In the genomic region with DNA sequence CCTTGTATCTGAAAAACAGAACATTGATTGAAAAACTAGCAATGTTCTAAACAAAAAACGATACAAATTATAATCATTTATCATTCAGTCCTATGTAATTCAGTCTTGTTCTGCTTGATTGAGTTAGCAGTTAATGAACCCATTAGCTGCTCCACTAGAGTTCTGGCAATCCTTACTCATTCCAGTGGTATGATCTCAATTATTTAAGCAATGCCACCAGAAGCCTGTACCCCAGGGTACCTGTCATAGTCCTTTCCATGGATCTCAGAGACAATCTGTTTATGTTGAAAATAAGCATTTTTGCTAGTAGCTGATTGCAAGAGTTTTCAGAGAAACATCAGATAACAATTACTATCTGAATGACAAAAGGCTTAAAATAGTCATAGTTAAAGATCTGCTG, we compare ENCODE assay signal across 22 cellular contexts.
"Had no signal": no experiment of that assay in that cellular context is flagged by ENCODE, and none has a peak within 500 bp of the region (broad histone marks: within the 10 kb centered on the region; RNA-seq: fewer than 3 reads in every experiment).

No MANE protein-coding gene starts in this region.

- H3K4me3 ChIP-seq: left lung, lung, neural progenitor cell, right atrium auricular region, upper lobe of right lung had no signal

- H3K4me2 ChIP-seq: neural progenitor cell had no signal

- H2AFZ ChIP-seq: neural progenitor cell had no signal

- H3K9ac ChIP-seq: neural progenitor cell had no signal

- H3K27me3 ChIP-seq: foreskin keratinocyte, left lung, neural progenitor cell, right atrium auricular region had no signal

- H3K4me1 ChIP-seq: left lung, neural progenitor cell, right atrium auricular region, upper lobe of right lung had no signal

- H3K36me3 ChIP-seq: left lung, neural progenitor cell, right atrium auricular region, upper lobe of right lung had no signal

- DNase-seq: activated B cell treated with CpG ODN at 0.5 μM for 24 hours; activated CD4-positive, alpha-beta T cell treated with anti-CD3 and anti-CD28 coated beads for 36 hours; activated CD4-positive, alpha-beta T cell treated with anti-CD3 and anti-CD28 coated beads, Interleukin-2, amount 50 U/mL, for 4 hours; activated CD8-positive, alpha-beta memory T cell treated with anti-CD3 and anti-CD28 coated beads for 24 hours; activated CD8-positive, alpha-beta memory T cell treated with anti-CD3 and anti-CD28 coated beads, Interleukin-2, amount 50 U/mL, for 4 hours; activated T-cell treated with anti-CD3 and anti-CD28 coated beads, Interleukin-2, amount 50 U/mL, for 24 hours; aorta; dermis blood vessel endothelial cell; effector CD8-positive, alpha-beta T cell; foreskin keratinocyte; hippocampal formation; left lung; naive thymus-derived CD8-positive, alpha-beta T cell; stimulated activated CD4-positive, alpha-beta T cell treated with anti-CD3 and anti-CD28 coated beads, Interleukin-4, amount 100 ng/mL, for 4 hours; stimulated activated naive CD8-positive, alpha-beta T cell treated with anti-CD3 and anti-CD28 coated beads, Interleukin-15, Interleukin-2, amounts not matched to agents 100 U/mL and 50 U/mL, for 24 hours; T-helper 17 cell; upper lobe of right lung had no signal

- ATAC-seq: activated CD4-positive, alpha-beta T cell treated with anti-CD3 and anti-CD28 coated beads for 36 hours; activated naive CD4-positive, alpha-beta T cell treated with anti-CD3 and anti-CD28 coated beads, Interleukin-2, amount 50 U/mL, for 72 hours; activated T-helper 17 cell treated with anti-CD3 and anti-CD28 coated beads, Interleukin-2, amount 50 U/mL, for 72 hours; foreskin keratinocyte; left lung; naive thymus-derived CD8-positive, alpha-beta T cell; stimulated activated naive CD8-positive, alpha-beta T cell treated with anti-CD3 and anti-CD28 coated beads, Interleukin-15, Interleukin-2, amounts not matched to agents 100 U/mL and 50 U/mL, for 24 hours; T-helper 17 cell; upper lobe of right lung had no signal

- H3K9me3 ChIP-seq: left lung, right atrium auricular region, upper lobe of right lung had no signal

- H3K27ac ChIP-seq: foreskin keratinocyte, left lung, neural progenitor cell, right atrium auricular region, upper lobe of right lung had no signal
